ENCODE assay signal across 8 cellular contexts in genomic region chr6:138499303-138499991, GRCh38. TPM values are rescaled to one million over a fixed set of nuclear protein-coding genes. Genes with fewer than 3 reads are reported as not detected.
A peak's percentile ranks its signal among the peaks of the same experiment; 100 is the strongest.
DNase-seq lines count a peak whose midpoint lies in the region; ATAC-seq and TF ChIP-seq lines count a peak whose summit lies in the region.

TSS of gene NHSL1 (minus strand) at chr6:138499494. CDS start at chr6:138499290, 204 bp downstream.

- peak within 1 kb of the TSS; percentile 72 for H3K27ac ChIP-seq in muscle layer of duodenum (ENCODE audit: low read length)
- no peak within 1 kb of the TSS for H3K27ac ChIP-seq in thyroid gland

- TF ChIP-seq CTCF in epithelial cell of proximal tubule (conservative IDR thresholded peaks at IDR 0.05; ENCODE audit: low read depth, low read length) (no peak), thyroid gland (IDR thresholded peaks at IDR 0.05) (no peak)

- H3K9me3 ChIP-seq in muscle layer of duodenum (ENCODE audit: control insufficient read depth in 1 of 2, low read length in 2 of 2) (no peaks in the 10 kb centered on the region), thyroid gland (no peaks in the 10 kb centered on the region)

- 72% methylated on average over 8 of the region's 8 CpGs for WGBS in thyroid gland, 2 donors

- H3K4me3 ChIP-seq in epithelial cell of proximal tubule (ENCODE audit: low read depth, low read length) (peak within 1 kb of the TSS; percentile 57), muscle layer of duodenum (ENCODE audit: low read depth in 1 of 2, low read length in 2 of 2) (peak within 1 kb of the TSS in 1 of 2 donors; percentile 37), thyroid gland (replicated peaks in 1 of 3) (no peak within 1 kb of the TSS)

- intact Hi-C loops in thyroid gland (cut with DNase I) = no loop called here

- peak; percentile 98 for ATAC-seq in GM18499 (IDR thresholded peaks at IDR 0.05; ENCODE audit: insufficient read depth, unreplicated experiment)
- peak; percentile 91 for ATAC-seq in HG02588 (IDR thresholded peaks at IDR 0.05; ENCODE audit: unreplicated experiment)

- TF ChIP-seq POLR2A in thyroid gland (IDR thresholded peaks at IDR 0.05) = no peak

- DNase-seq in NCI-H2107 (lab: John Stamatoyannopoulos, UW) (peak; percentile 50), epithelial cell of proximal tubule (ENCODE audit: low read depth) (peak; percentile 92), thyroid gland (no peak), inferior parietal cortex (ENCODE audit: extremely low spot score) (no peak), NCI-H1930 (lab: John Stamatoyannopoulos, UW) (no peak)

- H3K27me3 ChIP-seq in muscle layer of duodenum (ENCODE audit: low read depth, low read length) (no peaks in the 10 kb centered on the region), thyroid gland (no peaks in the 10 kb centered on the region)

- no peaks in the 10 kb centered on the region for H3K36me3 ChIP-seq in muscle layer of duodenum (ENCODE audit: control insufficient read depth in 1 of 2, insufficient read depth in 2 of 2, low read length in 2 of 2)
- no peaks in the 10 kb centered on the region for H3K36me3 ChIP-seq in thyroid gland

- peaks cover 4 to 10% of the 10 kb centered on the region in 2 donors for H3K4me1 ChIP-seq in muscle layer of duodenum (ENCODE audit: control insufficient read depth in 1 of 2, insufficient read depth in 2 of 2, low read length in 2 of 2)
- H3K4me1 ChIP-seq in thyroid gland = peaks cover 7 to 8% of the 10 kb centered on the region in 2 donors

RNA-seq across cellular contexts. Expression of gene NHSL1, which starts in this region (rescaled TPM):
- total RNA-seq in epithelial cell of proximal tubule (3.5 and 4.0 TPM in 2 replicates), thyroid gland (10 to 100 TPM in 2 of 4 donors, 1 to 10 TPM in 2; 5.0 to 13.9 (median 8.6) TPM)

Comparison
In these comparisons a context has a peak if more than half of its experiments do, and no peak if none do; other contexts are left out.
1. DNase-seq: peak in NCI-H2107 (single experiment) and epithelial cell of proximal tubule (single experiment); none in thyroid gland (0 of 2), inferior parietal cortex (single experiment) and NCI-H1930 (0 of 2).